ENCODE assay signal across 38 cellular contexts in the genomic region with DNA sequence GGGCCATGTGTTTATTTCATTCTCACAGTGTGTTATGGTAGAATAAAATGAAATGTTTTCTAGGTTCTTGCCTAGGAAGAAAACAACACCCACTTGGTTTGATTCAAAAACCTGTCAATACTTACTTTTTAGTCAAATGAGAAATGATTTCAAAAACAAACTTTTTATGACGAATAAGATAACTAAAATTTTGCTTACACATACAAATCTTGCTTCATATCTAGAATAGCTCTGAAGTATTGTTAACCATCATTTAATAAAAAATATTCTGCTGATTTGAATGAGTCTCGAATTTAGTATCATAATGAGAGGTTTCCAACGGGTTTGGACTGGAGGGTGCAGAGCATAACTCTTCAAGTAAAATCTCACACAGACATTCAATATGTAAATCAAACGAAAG. TPM values are rescaled to one million over a fixed set of nuclear protein-coding genes. Genes with fewer than 3 reads are reported as not detected.
"Had no signal": no experiment of that assay in that cellular context is flagged by ENCODE, and none has a peak within 500 bp of the region (broad histone marks: within the 10 kb centered on the region; RNA-seq: fewer than 3 reads in every experiment).

No MANE protein-coding gene starts in this region.

- H3K9me3 ChIP-seq: MG63 had no signal

- H3K4me3 ChIP-seq: MG63 had no signal

- H3K27me3 ChIP-seq: MG63 had no signal

- DNase-seq: Kasumi-1, MG63, MM.1S, MV-4-11, NCI-H1048, NCI-H1092, NCI-H1092 treated with DMSO at 0.1 percent for 48 hours, NCI-H1105, NCI-H1105 treated with DMSO at 0.1 percent for 48 hours, NCI-H1417, NCI-H1417 treated with DMSO at 0.1 percent for 48 hours, NCI-H1436, NCI-H1436 treated with DMSO at 0.1 percent for 48 hours, NCI-H146, NCI-H1694, NCI-H1694 treated with DMSO at 0.1 percent for 48 hours, NCI-H187, NCI-H187 treated with DMSO at 0.1 percent for 48 hours, NCI-H1930, NCI-H2029, NCI-H2029 treated with DMSO at 0.1 percent for 48 hours, NCI-H2081, NCI-H2081 treated with DMSO at 0.1 percent for 48 hours, NCI-H2107, NCI-H2171, NCI-H2171 treated with DMSO at 0.1 percent for 48 hours, NCI-H2227 treated with DMSO at 0.1 percent for 48 hours, NCI-H226, NCI-H345, NCI-H446, NCI-H446 treated with DMSO at 0.1 percent for 48 hours, NCI-H510A, NCI-H510A treated with DMSO at 0.1 percent for 48 hours, NCI-H524, NCI-H524 treated with DMSO at 0.1 percent for 48 hours had no signal

- H3K36me3 ChIP-seq: MG63 had no signal

RNA-seq across cellular contexts. Expression of a gene that starts 23.2 kb away (rescaled TPM):
- total RNA-seq: LHCN-M2, M059J, MCF 10A had no signal
